ENCODE assay signal across 8 cellular contexts in genomic region chr2:221517362-221518121, GRCh38.
DNase-seq lines count a peak whose midpoint lies in the region; ATAC-seq and TF ChIP-seq lines count a peak whose summit lies in the region.

No MANE protein-coding gene starts in this region.

- H3K36me3 ChIP-seq in neutrophil (no peaks in the 10 kb centered on the region), WERI-Rb-1 (no peaks in the 10 kb centered on the region)

- no peak for TF ChIP-seq CTCF in neutrophil (IDR thresholded peaks at IDR 0.05)
- TF ChIP-seq CTCF in WERI-Rb-1 (IDR thresholded peaks at IDR 0.05; ENCODE audit: low read depth, low read length), result no peak

- H3K27ac ChIP-seq in angular gyrus (ENCODE audit: low read depth, low read length), result peak overlapping the region; percentile 32
- H3K27ac ChIP-seq in neutrophil, result peak overlapping the region; percentile 89
- H3K27ac ChIP-seq in WERI-Rb-1, result no peak overlapping the region

- DNase-seq in T-helper 1 cell (peak; percentile 43 to 95 (median 61)), 8988T (no peak), WERI-Rb-1 (no peak), NCI-H2227 treated with DMSO at 0.1 percent for 48 hours (lab: John Stamatoyannopoulos, UW) (no peak)

- H3K9me3 ChIP-seq in neutrophil (no peaks in the 10 kb centered on the region), WERI-Rb-1 (ENCODE audit: severe bottlenecking) (no peaks in the 10 kb centered on the region)

- peaks cover 36 to 48% of the 10 kb centered on the region in 2 experiments for H3K4me1 ChIP-seq in neutrophil (ENCODE audit: control insufficient read depth in 1 of 2, insufficient read depth in 1 of 2, low read depth in 1 of 2, low read length in 1 of 2)

- H3K27me3 ChIP-seq in neutrophil, result no peaks in the 10 kb centered on the region
- H3K27me3 ChIP-seq in WERI-Rb-1 (ENCODE audit: insufficient read depth, low read depth, severe bottlenecking), result no peaks in the 10 kb centered on the region

- peak; percentile 95 for ATAC-seq in GM18907 (IDR thresholded peaks at IDR 0.05; ENCODE audit: unreplicated experiment)
- ATAC-seq in HG03025 (IDR thresholded peaks at IDR 0.05; ENCODE audit: low FRiP score, unreplicated experiment), result peak; percentile 90

- H3K4me3 ChIP-seq in neutrophil (ENCODE audit: low read depth in 1 of 2, low read length in 1 of 2), result peak overlapping the region; percentile 30 to 33
- no peak overlapping the region for H3K4me3 ChIP-seq in WERI-Rb-1 (ENCODE audit: low read depth, low read length)

Comparison
In these comparisons a context has a peak if more than half of its experiments do, and no peak if none do; other contexts are left out.
1. DNase-seq: peak in T-helper 1 cell (5 of 5); none in 8988T (single experiment), WERI-Rb-1 (single experiment) and NCI-H2227 treated with DMSO at 0.1 percent for 48 hours (single experiment).